ENCODE assay signal across 7 cellular contexts in genomic region chr1:224498574-224499170, GRCh38.
A peak's percentile ranks its signal among the peaks of the same experiment; 100 is the strongest.
DNase-seq lines count a peak whose midpoint lies in the region; ATAC-seq and TF ChIP-seq lines count a peak whose summit lies in the region.

No MANE protein-coding gene starts in this region.

- peak overlapping the region; percentile 72 for H3K27ac ChIP-seq in KOPT-K1 (ENCODE audit: low read depth, low read length, poor library complexity, severe bottlenecking)
- H3K27ac ChIP-seq in brain microvascular endothelial cell = peak overlapping the region; percentile 71
- peak overlapping the region; percentile 58 for H3K27ac ChIP-seq in vagina

- intact Hi-C loops in vagina (cut with DNase I) = no loop called here

- no peaks in the 10 kb centered on the region for H3K27me3 ChIP-seq in brain microvascular endothelial cell (replicated peaks)
- H3K27me3 ChIP-seq in vagina = no peaks in the 10 kb centered on the region

- peak; percentile 2 for ATAC-seq in GM19438 (IDR thresholded peaks at IDR 0.05; ENCODE audit: low read depth, unreplicated experiment)
- no peak for ATAC-seq in HG03025 (IDR thresholded peaks at IDR 0.05; ENCODE audit: low FRiP score, unreplicated experiment)
- no peak for ATAC-seq in GM19324 (IDR thresholded peaks at IDR 0.05; ENCODE audit: low FRiP score, unreplicated experiment)

- H3K36me3 ChIP-seq in KOPT-K1 (ENCODE audit: insufficient read depth, low read length) (no peaks in the 10 kb centered on the region), brain microvascular endothelial cell (replicated peaks) (no peaks in the 10 kb centered on the region), vagina (peaks cover 0 to 4% of the 10 kb centered on the region in 2 donors)

- H3K9me3 ChIP-seq in KOPT-K1 (ENCODE audit: insufficient read depth, low read length, poor library complexity, severe bottlenecking) = no peaks in the 10 kb centered on the region
- no peaks in the 10 kb centered on the region for H3K9me3 ChIP-seq in vagina

- no peak overlapping the region for H3K4me3 ChIP-seq in brain microvascular endothelial cell (ENCODE audit: low read depth, low read length)
- H3K4me3 ChIP-seq in vagina = no peak overlapping the region

- H3K4me1 ChIP-seq in vagina = peaks cover 49% of the 10 kb centered on the region

- TF ChIP-seq CTCF in brain microvascular endothelial cell (IDR thresholded peaks at IDR 0.05; ENCODE audit: low read depth, low read length, missing control alignments) (no peak), vagina (IDR thresholded peaks at IDR 0.05) (no peak)

- no peak for TF ChIP-seq POLR2A in vagina (IDR thresholded peaks at IDR 0.05)

- DNase-seq in brain microvascular endothelial cell (peak; percentile 63), medulla oblongata (ENCODE audit: extremely low spot score) (peak; percentile 13), vagina (ENCODE audit: extremely low spot score in 2 of 2) (no peak)

- in situ Hi-C loops in brain microvascular endothelial cell (cut with HindIII; ENCODE audit: low pct_ligation_motif_present, low sequenced_read_pairs) = no loop called here

Comparison
In these comparisons a context has a peak if more than half of its experiments do, and no peak if none do; other contexts are left out.
1. DNase-seq: peak in brain microvascular endothelial cell (single experiment) and medulla oblongata (single experiment); none in vagina (0 of 2).
2. Peak in every context shown above with its lines, with median percentiles within 50 percentile points of each other: H3K27ac ChIP-seq.